ENCODE assay signal across 2 cellular contexts in genomic region chr14:69094481-69094880, GRCh38.
TF ChIP-seq lines count a peak whose summit lies in the region.

No MANE protein-coding gene starts in this region.

TF ChIP-seq in A549, 52 proteins besides CTCF, POLR2A, EP300 and RAD21:
- TF ChIP-seq SREBF2 (IDR thresholded peaks at IDR 0.05): no peak
- TF ChIP-seq HMGXB4 (CRISPR knock-in tag; IDR thresholded peaks at IDR 0.05; ENCODE audit: borderline replicate concordance): no peak
- no peak for TF ChIP-seq GATA3 (IDR thresholded peaks at IDR 0.05; ENCODE audit: borderline replicate concordance)
- no peak for TF ChIP-seq HOXA7 (CRISPR knock-in tag; IDR thresholded peaks at IDR 0.05)
- no peak for TF ChIP-seq RCOR1 (IDR thresholded peaks at IDR 0.05; ENCODE audit: low read depth, low read length)
- TF ChIP-seq RFX5 (IDR thresholded peaks at IDR 0.05): no peak
- no peak for TF ChIP-seq JUN (IDR thresholded peaks at IDR 0.05)
- no peak for TF ChIP-seq MAX (IDR thresholded peaks at IDR 0.05)
- no peak for TF ChIP-seq USF2 (IDR thresholded peaks at IDR 0.05)
- no peak for TF ChIP-seq FOSB (CRISPR knock-in tag; IDR thresholded peaks at IDR 0.05)
- no peak for TF ChIP-seq FOSL2 (IDR thresholded peaks at IDR 0.05)
- TF ChIP-seq FOSL2 (CRISPR knock-in tag; IDR thresholded peaks at IDR 0.05): no peak
- TF ChIP-seq EHF (CRISPR knock-in tag; IDR thresholded peaks at IDR 0.05): no peak

TF ChIP-seq in IMR-90, 13 proteins besides CTCF, POLR2A, EP300 and RAD21:
- TF ChIP-seq FOS (IDR thresholded peaks at IDR 0.05; ENCODE audit: low read depth, low read length) (no peak), BHLHE40 (IDR thresholded peaks at IDR 0.05; ENCODE audit: low read depth, low read length) (no peak), MAFK (IDR thresholded peaks at IDR 0.05; ENCODE audit: low read depth, low read length) (no peak)
